In genomic region chr2:234632527-234633391, GRCh38 we compare ENCODE assay signal across 13 cellular contexts.
A peak's percentile ranks its signal among the peaks of the same experiment; 100 is the strongest.
DNase-seq lines count a peak whose midpoint lies in the region; ATAC-seq and TF ChIP-seq lines count a peak whose summit lies in the region.
"Had no signal": no experiment of that assay in that cellular context is flagged by ENCODE, and none has a peak within 500 bp of the region (broad histone marks: within the 10 kb centered on the region; RNA-seq: fewer than 3 reads in every experiment).

No MANE protein-coding gene starts in this region.

- peaks cover 3% of the 10 kb centered on the region for H3K4me1 ChIP-seq in osteoblast (ENCODE audit: insufficient read depth, low read length)

- no peaks in the 10 kb centered on the region for H3K36me3 ChIP-seq in osteoblast (ENCODE audit: insufficient read depth, low read length)
- H3K36me3 ChIP-seq: transverse colon had no signal

- H3K4me3 ChIP-seq in fibroblast of mammary gland (ENCODE audit: control insufficient read depth, low read depth, low read length) (no peak overlapping the region), osteoblast (ENCODE audit: insufficient read depth, low read length) (no peak overlapping the region)
- H3K4me3 ChIP-seq: transverse colon had no signal

- TF ChIP-seq CTCF in fibroblast of mammary gland (conservative IDR thresholded peaks at IDR 0.05; ENCODE audit: control insufficient read depth, insufficient read depth, low read depth, low read length) (no peak), osteoblast (IDR thresholded peaks at IDR 0.05; ENCODE audit: extremely low read depth, low read depth, low read length) (no peak)

- H4K20me1 ChIP-seq in osteoblast (ENCODE audit: insufficient read depth, low read length), result no peaks in the 10 kb centered on the region

- H3K9me3 ChIP-seq in osteoblast (ENCODE audit: low read depth, low read length), result no peaks in the 10 kb centered on the region
- H3K9me3 ChIP-seq: transverse colon had no signal

- H3K27me3 ChIP-seq in osteoblast (ENCODE audit: insufficient read depth, low read length), result peaks cover 18% of the 10 kb centered on the region
- H3K27me3 ChIP-seq: transverse colon had no signal

- no peaks in the 10 kb centered on the region for H3K79me2 ChIP-seq in osteoblast (ENCODE audit: insufficient read depth, low read length)

- peak overlapping the region; percentile 13 for H3K27ac ChIP-seq in osteoblast (ENCODE audit: low read depth, low read length)
- H3K27ac ChIP-seq: RWPE1, transverse colon had no signal

- no peak overlapping the region for H2AFZ ChIP-seq in osteoblast (ENCODE audit: low read length)

- H3K4me2 ChIP-seq in osteoblast (ENCODE audit: insufficient read depth, low read length), result peak overlapping the region; percentile 6

- ATAC-seq in HG02642 (IDR thresholded peaks at IDR 0.05; ENCODE audit: poor library complexity, unreplicated experiment) (no peak), GM19035 (IDR thresholded peaks at IDR 0.05; ENCODE audit: unreplicated experiment) (no peak), GM18858 (IDR thresholded peaks at IDR 0.05; ENCODE audit: unreplicated experiment) (no peak)
- ATAC-seq: HCT116 had no signal

- DNase-seq in DMS53 treated with DMSO at 0.1 percent for 48 hours (lab: John Stamatoyannopoulos, UW; ENCODE audit: unreplicated experiment) (peak; percentile 12), RPMI7951 (ENCODE audit: low read depth) (peak; percentile 98), fibroblast of mammary gland (ENCODE audit: low read depth) (peak; percentile 78), osteoblast (ENCODE audit: insufficient read length, low spot score, missing footprints) (peak; percentile 53), epidermal melanocyte (ENCODE audit: insufficient read length, low spot score) (no peak)
- DNase-seq: aorta; CD4-positive, alpha-beta memory T cell; transverse colon had no signal
